Comparison of ENCODE assay signal across 10 cellular contexts in genomic region chr17:53912117-53912516, GRCh38.
A peak's percentile ranks its signal among the peaks of the same experiment; 100 is the strongest.
DNase-seq lines count a peak whose midpoint lies in the region; ATAC-seq lines count a peak whose summit lies in the region.
"Had no signal": no experiment of that assay in that cellular context is flagged by ENCODE, and none has a peak within 500 bp of the region (broad histone marks: within the 10 kb centered on the region; RNA-seq: fewer than 3 reads in every experiment).

No MANE protein-coding gene starts in this region.

- ATAC-seq in GM21717 (IDR thresholded peaks at IDR 0.05; ENCODE audit: unreplicated experiment) = no peak
- ATAC-seq: CD8-positive, alpha-beta T cell had no signal

- DNase-seq in DMS53 treated with DMSO at 0.1 percent for 48 hours (lab: John Stamatoyannopoulos, UW; ENCODE audit: unreplicated experiment) = peak; percentile 3
- DNase-seq in NCI-H510A (lab: John Stamatoyannopoulos, UW) = peak; percentile 4
- peak; percentile 20 for DNase-seq in left kidney (ENCODE audit: low read depth, low spot score)
- peak; percentile 24 for DNase-seq in superior temporal gyrus (ENCODE audit: extremely low spot score)
- no peak for DNase-seq in kidney tubule cell (ENCODE audit: low spot score)
- DNase-seq in NCI-H1436 treated with DMSO at 0.1 percent for 48 hours (lab: John Stamatoyannopoulos, UW) = no peak
- DNase-seq: Calu3; CD8-positive, alpha-beta T cell; GM23248 had no signal

Comparison
In these comparisons a context has a peak if more than half of its experiments do, and no peak if none do; other contexts are left out.
1. DNase-seq: peak in DMS53 treated with DMSO at 0.1 percent for 48 hours (single experiment), NCI-H510A (single experiment), left kidney (single experiment) and superior temporal gyrus (single experiment); none in kidney tubule cell (single experiment) and NCI-H1436 treated with DMSO at 0.1 percent for 48 hours (single experiment).